Comparison of ENCODE assay signal across 21 cellular contexts in genomic region chr9:14782652-14783051, GRCh38.
"Had no signal": no experiment of that assay in that cellular context is flagged by ENCODE, and none has a peak within 500 bp of the region (broad histone marks: within the 10 kb centered on the region; RNA-seq: fewer than 3 reads in every experiment).

No MANE protein-coding gene starts in this region.

- H3K27me3 ChIP-seq: sigmoid colon, suprapubic skin had no signal

- H3K4me3 ChIP-seq: prostate gland, sigmoid colon, suprapubic skin had no signal

- ATAC-seq: activated T-helper 17 cell treated with anti-CD3 and anti-CD28 coated beads, Interleukin-2, amount 50 U/mL, for 72 hours; natural killer cell treated with Interleukin-12 subunit alpha and Interleukin-12 subunit beta and Interleukin-15 and Interleukin-18, amount 100 ng/mL, for 72 hours; stimulated activated naive CD8-positive, alpha-beta T cell treated with anti-CD3 and anti-CD28 coated beads, Interleukin-15, Interleukin-2, amounts not matched to agents 100 U/mL and 50 U/mL, for 24 hours; T-helper 17 cell had no signal

- H3K9me3 ChIP-seq: prostate gland, sigmoid colon, suprapubic skin had no signal

- H3K4me1 ChIP-seq: prostate gland, sigmoid colon, suprapubic skin had no signal

- H3K27ac ChIP-seq: prostate gland, sigmoid colon, suprapubic skin had no signal

- DNase-seq: activated B cell treated with CpG ODN at 0.5 μM for 24 hours; activated CD4-positive, alpha-beta T cell treated with anti-CD3 and anti-CD28 coated beads, Interleukin-2, amount 10 ng/mL, durations not matched to agents 24 days and 14 days; activated CD8-positive, alpha-beta memory T cell treated with anti-CD3 and anti-CD28 coated beads for 24 hours; activated naive CD4-positive, alpha-beta T cell treated with anti-CD3 and anti-CD28 coated beads, Interleukin-2, amount 10 ng/mL, durations not matched to agents 7 days and 5 days; activated T-cell treated with anti-CD3 and anti-CD28 coated beads for 4 hours; central memory CD4-positive, alpha-beta T cell; cortex of kidney; effector CD8-positive, alpha-beta T cell; erythroblast; glutamatergic neuron; occipital lobe; sigmoid colon; stimulated activated CD4-positive, alpha-beta T cell treated with anti-CD3 and anti-CD28 coated beads, Interleukin-2, amount 100 ng/mL, for 48 hours; stimulated activated CD8-positive, alpha-beta memory T cell treated with anti-CD3 and anti-CD28 coated beads, Interleukin-4, amount 100 ng/mL, for 48 hours; stimulated activated naive CD8-positive, alpha-beta T cell treated with anti-CD3 and anti-CD28 coated beads, Interleukin-15, Interleukin-2, amounts not matched to agents 100 U/mL and 50 U/mL, for 24 hours; T-helper 17 cell had no signal

- FAIRE-seq: islet of Langerhans had no signal

- H3K36me3 ChIP-seq: prostate gland, suprapubic skin had no signal
